In the genomic region with DNA sequence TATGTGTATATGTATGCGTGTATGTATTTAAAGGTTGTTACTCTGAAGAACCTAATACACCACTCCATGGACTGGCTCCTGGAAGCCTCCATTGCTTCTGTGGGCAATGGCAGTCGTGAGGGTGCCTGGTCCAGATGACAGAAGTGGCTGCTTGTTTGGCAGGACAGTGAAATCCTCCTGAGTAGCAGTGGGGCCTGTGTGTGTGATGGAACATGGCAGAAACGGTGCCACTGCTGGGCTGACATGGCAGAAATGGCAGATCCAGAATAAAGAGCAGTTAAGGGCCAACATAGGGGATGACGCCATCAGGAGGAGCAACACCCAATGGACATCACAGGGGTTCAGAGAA, we compare ENCODE assay signal across 1 cellular context.
TF ChIP-seq lines count a peak whose summit lies in the region.

No MANE protein-coding gene starts in this region.

TF ChIP-seq in HepG2, 621 proteins besides CTCF, POLR2A, EP300 and RAD21:
- TF ChIP-seq, protein P1, sequence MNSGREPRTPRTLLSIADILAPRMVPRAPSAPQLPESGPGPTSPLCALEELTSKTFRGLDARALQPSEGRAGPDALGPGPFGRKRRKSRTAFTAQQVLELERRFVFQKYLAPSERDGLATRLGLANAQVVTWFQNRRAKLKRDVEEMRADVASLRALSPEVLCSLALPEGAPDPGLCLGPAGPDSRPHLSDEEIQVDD (CRISPR knock-in tag; IDR thresholded peaks at IDR 0.05; ENCODE audit: borderline replicate concordance), result no peak
- TF ChIP-seq POLR2G (IDR thresholded peaks at IDR 0.05; ENCODE audit: low read depth, low read length) (peak; percentile 41; the same call in 1 of the 2 replicates), SNAI1 (CRISPR knock-in tag; IDR thresholded peaks at IDR 0.05; ENCODE audit: borderline replicate concordance) (no peak), MBD4 (IDR thresholded peaks at IDR 0.05; ENCODE audit: borderline replicate concordance, low read length) (0 out of 2 replicates have a peak, but pooled peaks have one; percentile 32), RBM22 (optimal IDR thresholded peaks at IDR 0.05; ENCODE audit: low read length) (peak; percentile 64), ZNF879 (CRISPR knock-in tag; IDR thresholded peaks at IDR 0.05) (no peak)
- TF ChIP-seq, protein P2, sequence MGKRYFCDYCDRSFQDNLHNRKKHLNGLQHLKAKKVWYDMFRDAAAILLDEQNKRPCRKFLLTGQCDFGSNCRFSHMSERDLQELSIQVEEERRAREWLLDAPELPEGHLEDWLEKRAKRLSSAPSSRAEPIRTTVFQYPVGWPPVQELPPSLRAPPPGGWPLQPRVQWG (CRISPR knock-in tag; IDR thresholded peaks at IDR 0.05; ENCODE audit: borderline replicate concordance, low read depth), result no peak
